ENCODE assay signal across 27 cellular contexts in genomic region chr5:52668139-52668538, GRCh38.
"Had no signal": no experiment of that assay in that cellular context is flagged by ENCODE, and none has a peak within 500 bp of the region (broad histone marks: within the 10 kb centered on the region; RNA-seq: fewer than 3 reads in every experiment).

No MANE protein-coding gene starts in this region.

- H3K36me3 Mint-ChIP-seq: naive thymus-derived CD8-positive, alpha-beta T cell; natural killer cell treated with Interleukin-12 subunit alpha and Interleukin-12 subunit beta and Interleukin-15 and Interleukin-18, amount 100 ng/mL, for 72 hours; stimulated activated effector memory CD8-positive, alpha-beta T cell treated with anti-CD3 and anti-CD28 coated beads, Interleukin-12 subunit alpha, Interleukin-12 subunit beta, amount 100 ng/mL, for 72 hours; stimulated activated naive B cell treated with anti-CD40 and anti-IgM and Interleukin-4, amounts not matched to agents 10 μg/mL and 1 μg/mL and 100 μg/mL, for 72 hours; type B pancreatic cell had no signal

- H3K4me1 ChIP-seq: pancreas, psoas muscle, uterus had no signal

- H3K9me3 Mint-ChIP-seq: naive thymus-derived CD8-positive, alpha-beta T cell; natural killer cell treated with Interleukin-12 subunit alpha and Interleukin-12 subunit beta and Interleukin-15 and Interleukin-18, amount 100 ng/mL, for 72 hours; nephron progenitor cell; neural crest cell; stimulated activated effector memory CD8-positive, alpha-beta T cell treated with anti-CD3 and anti-CD28 coated beads, Interleukin-12 subunit alpha, Interleukin-12 subunit beta, amount 100 ng/mL, for 72 hours; stimulated activated naive B cell treated with anti-CD40 and anti-IgM and Interleukin-4, amounts not matched to agents 10 μg/mL and 1 μg/mL and 100 μg/mL, for 72 hours; stimulated activated naive CD8-positive, alpha-beta T cell treated with anti-CD3 and anti-CD28 coated beads, Interleukin-15, Interleukin-2, amounts not matched to agents 100 ng/mL and 50 ng/mL, for 24 hours; type B pancreatic cell had no signal

- H3K4me3 Mint-ChIP-seq: naive thymus-derived CD8-positive, alpha-beta T cell; natural killer cell treated with Interleukin-12 subunit alpha and Interleukin-12 subunit beta and Interleukin-15 and Interleukin-18, amount 100 ng/mL, for 72 hours; nephron progenitor cell; neural crest cell; stimulated activated effector memory CD8-positive, alpha-beta T cell treated with anti-CD3 and anti-CD28 coated beads, Interleukin-12 subunit alpha, Interleukin-12 subunit beta, amount 100 ng/mL, for 72 hours; stimulated activated naive B cell treated with anti-CD40 and anti-IgM and Interleukin-4, amounts not matched to agents 10 μg/mL and 1 μg/mL and 100 μg/mL, for 72 hours; stimulated activated naive CD8-positive, alpha-beta T cell treated with anti-CD3 and anti-CD28 coated beads, Interleukin-15, Interleukin-2, amounts not matched to agents 100 ng/mL and 50 ng/mL, for 24 hours; type B pancreatic cell had no signal

- H3K27me3 ChIP-seq: neutrophil, pancreas, right lobe of liver, sigmoid colon, stomach, thyroid gland, transverse colon, upper lobe of right lung, uterus had no signal

- H3K27ac ChIP-seq: neutrophil, pancreas, psoas muscle, right lobe of liver, sigmoid colon, stomach, thoracic aorta, thyroid gland, transverse colon, upper lobe of right lung, uterus had no signal

- H3K9me3 ChIP-seq: neutrophil, pancreas, psoas muscle, right lobe of liver, sigmoid colon, stomach, thoracic aorta, thyroid gland, transverse colon, upper lobe of right lung, uterus had no signal

- H3K27me3 Mint-ChIP-seq: progenitor cell of endocrine pancreas; stimulated activated naive CD8-positive, alpha-beta T cell treated with anti-CD3 and anti-CD28 coated beads, Interleukin-15, Interleukin-2, amounts not matched to agents 100 ng/mL and 50 ng/mL, for 24 hours; type B pancreatic cell had no signal

- ATAC-seq: naive thymus-derived CD8-positive, alpha-beta T cell; natural killer cell treated with Interleukin-12 subunit alpha and Interleukin-12 subunit beta and Interleukin-15 and Interleukin-18, amount 100 ng/mL, for 72 hours; psoas muscle; right cardiac atrium; right lobe of liver; stimulated activated effector memory CD8-positive, alpha-beta T cell treated with anti-CD3 and anti-CD28 coated beads, Interleukin-12 subunit alpha, Interleukin-12 subunit beta, amount 100 ng/mL, for 72 hours; stimulated activated naive B cell treated with anti-CD40 and anti-IgM and Interleukin-4, amounts not matched to agents 10 μg/mL and 1 μg/mL and 100 μg/mL, for 72 hours; upper lobe of right lung had no signal

- H3K36me3 ChIP-seq: neutrophil, pancreas, right lobe of liver, sigmoid colon, stomach, thoracic aorta, thyroid gland, transverse colon, upper lobe of right lung, uterus had no signal

- H3K4me3 ChIP-seq: pancreas, psoas muscle, right lobe of liver, sigmoid colon, stomach, thoracic aorta, thyroid gland, transverse colon, upper lobe of right lung, uterus had no signal

- H3K27ac Mint-ChIP-seq: naive thymus-derived CD8-positive, alpha-beta T cell; natural killer cell treated with Interleukin-12 subunit alpha and Interleukin-12 subunit beta and Interleukin-15 and Interleukin-18, amount 100 ng/mL, for 72 hours; nephron progenitor cell; progenitor cell of endocrine pancreas; stimulated activated effector memory CD8-positive, alpha-beta T cell treated with anti-CD3 and anti-CD28 coated beads, Interleukin-12 subunit alpha, Interleukin-12 subunit beta, amount 100 ng/mL, for 72 hours; stimulated activated naive B cell treated with anti-CD40 and anti-IgM and Interleukin-4, amounts not matched to agents 10 μg/mL and 1 μg/mL and 100 μg/mL, for 72 hours; stimulated activated naive CD8-positive, alpha-beta T cell treated with anti-CD3 and anti-CD28 coated beads, Interleukin-15, Interleukin-2, amounts not matched to agents 100 ng/mL and 50 ng/mL, for 24 hours; type B pancreatic cell had no signal

- DNase-seq: nephron progenitor cell; right lobe of liver; sigmoid colon; small intestine; stimulated activated CD4-positive, alpha-beta T cell treated with anti-CD3 and anti-CD28 coated beads, Interleukin-15, amount 100 ng/mL, for 24 hours; stimulated activated CD4-positive, alpha-beta T cell treated with anti-CD3 and anti-CD28 coated beads, Interleukin-2, amount 100 ng/mL, for 24 hours; stimulated activated CD4-positive, alpha-beta T cell treated with anti-CD3 and anti-CD28 coated beads, Interleukin-2, amount 100 ng/mL, for 48 hours; stimulated activated CD4-positive, alpha-beta T cell treated with anti-CD3 and anti-CD28 coated beads, Interleukin-4, amount 100 ng/mL, for 24 hours; stimulated activated naive B cell treated with anti-CD40 and anti-IgM and Interleukin-4, amounts not matched to agents 10 μg/mL and 1 μg/mL and 100 μg/mL, for 72 hours; stimulated activated naive CD4-positive, alpha-beta T cell treated with Interleukin-2 at 50 U/mL for 16 hours; stomach; thyroid gland; transverse colon; upper lobe of right lung; uterus had no signal

- H3K4me1 Mint-ChIP-seq: neural crest cell; stimulated activated effector memory CD8-positive, alpha-beta T cell treated with anti-CD3 and anti-CD28 coated beads, Interleukin-12 subunit alpha, Interleukin-12 subunit beta, amount 100 ng/mL, for 72 hours; stimulated activated naive B cell treated with anti-CD40 and anti-IgM and Interleukin-4, amounts not matched to agents 10 μg/mL and 1 μg/mL and 100 μg/mL, for 72 hours had no signal
